In genomic region chr3:142929109-142929508, GRCh38 we compare ENCODE assay signal across 8 cellular contexts. TPM values are rescaled to one million over a fixed set of nuclear protein-coding genes. Genes with fewer than 3 reads are reported as not detected.
A peak's percentile ranks its signal among the peaks of the same experiment; 100 is the strongest.
DNase-seq lines count a peak whose midpoint lies in the region; ATAC-seq and TF ChIP-seq lines count a peak whose summit lies in the region.

No MANE protein-coding gene starts in this region.

- peak; percentile 23 to 58 (median 44) for TF ChIP-seq CTCF in heart left ventricle (IDR thresholded peaks at IDR 0.05)
- peak in 1 of 6 experiments; percentile 16 for TF ChIP-seq CTCF in thyroid gland (IDR thresholded peaks at IDR 0.05)
- peak in 1 of 4 experiments; percentile 11 for TF ChIP-seq CTCF in sigmoid colon (IDR thresholded peaks at IDR 0.05)

- no peaks in the 10 kb centered on the region for H3K36me3 ChIP-seq in heart left ventricle
- H3K36me3 ChIP-seq in thyroid gland = no peaks in the 10 kb centered on the region
- H3K36me3 ChIP-seq in sigmoid colon = no peaks in the 10 kb centered on the region

- WGBS in heart left ventricle, 4 donors = 12 to 23% (median 16%) methylated on average over 3 of the region's 3 CpGs
- WGBS in thyroid gland, 2 donors = 26 to 30% methylated on average over 3 of the region's 3 CpGs
- 15 to 31% methylated on average over 3 of the region's 3 CpGs for WGBS in sigmoid colon, 2 donors

- H3K9me3 ChIP-seq in heart left ventricle (no peaks in the 10 kb centered on the region), thyroid gland (no peaks in the 10 kb centered on the region), sigmoid colon (no peaks in the 10 kb centered on the region)

- H3K4me3 ChIP-seq in heart left ventricle = no peak overlapping the region
- no peak overlapping the region for H3K4me3 ChIP-seq in thyroid gland (replicated peaks in 1 of 3)
- H3K4me3 ChIP-seq in sigmoid colon = no peak overlapping the region

- intact Hi-C loops in heart left ventricle (cut with DNase I) = loop anchor here in 6 of 10 donors (2.0 to 5.0 kb wide), 4 partner anchors 58 to 64 kb away; no protein-coding TSS in a partner anchor
- intact Hi-C loops in thyroid gland (cut with DNase I) = no loop called here
- intact Hi-C loops in sigmoid colon (cut with DNase I) = no loop called here

- TF ChIP-seq EP300 in sigmoid colon (IDR thresholded peaks at IDR 0.05) = no peak

- H3K4me1 ChIP-seq in heart left ventricle (peaks cover 0 to 6% (median 0%) of the 10 kb centered on the region in 12 donors), thyroid gland (no peaks in the 10 kb centered on the region), sigmoid colon (no peaks in the 10 kb centered on the region)

- peak; percentile 73 for ATAC-seq in GM21529 (IDR thresholded peaks at IDR 0.05; ENCODE audit: unreplicated experiment)
- peak; percentile 71 to 82 (median 78) for ATAC-seq in heart left ventricle

- TF ChIP-seq POLR2A in heart left ventricle (IDR thresholded peaks at IDR 0.05) = no peak
- no peak for TF ChIP-seq POLR2A in thyroid gland (IDR thresholded peaks at IDR 0.05)
- TF ChIP-seq POLR2A in sigmoid colon (IDR thresholded peaks at IDR 0.05) = no peak

- H3K27ac ChIP-seq in heart left ventricle = no peak overlapping the region
- no peak overlapping the region for H3K27ac ChIP-seq in thyroid gland
- no peak overlapping the region for H3K27ac ChIP-seq in sigmoid colon

- DNase-seq in COLO829 (ENCODE audit: low spot score) = peak; percentile 90
- DNase-seq in NCI-H2029 treated with DMSO at 0.1 percent for 48 hours (lab: John Stamatoyannopoulos, UW) = peak; percentile 69
- peak; percentile 6 to 18 for DNase-seq in activated CD4-positive, alpha-beta T cell treated with anti-CD3 and anti-CD28 coated beads, Interleukin-2, amount 50 U/mL, for 4 hours
- peak in 2 of 5 donors; percentile 50 to 66 for DNase-seq in heart left ventricle
- DNase-seq in stimulated activated CD8-positive, alpha-beta memory T cell treated with anti-CD3 and anti-CD28 coated beads, Interleukin-15, amount 100 ng/mL, for 48 hours (ENCODE audit: low read depth in 2 of 2) = peak; percentile 13 to 15
- no peak for DNase-seq in thyroid gland
- no peak for DNase-seq in sigmoid colon

- H3K27me3 ChIP-seq in heart left ventricle = no peaks in the 10 kb centered on the region
- no peaks in the 10 kb centered on the region for H3K27me3 ChIP-seq in thyroid gland
- H3K27me3 ChIP-seq in sigmoid colon = no peaks in the 10 kb centered on the region

RNA-seq across cellular contexts. Expression of gene PAQR9, which starts 34.4 kb away (rescaled TPM):
- 10 to 100 TPM; 11.0 to 20.5 (median 14.7) TPM for total RNA-seq in heart left ventricle
- 1 to 10 TPM; 5.0 to 7.8 TPM for polyA plus RNA-seq in heart left ventricle
- total RNA-seq in thyroid gland = not detected
- not detected for total RNA-seq in sigmoid colon
- polyA plus RNA-seq in sigmoid colon = not detected

RNA-seq across cellular contexts. Expression of gene PCOLCE2, which starts 40.2 kb away (rescaled TPM):
- total RNA-seq in heart left ventricle = 100 to 1,000 TPM in 2 of 9 donors, 10 to 100 TPM in 7; 49.2 to 152 (median 70.7) TPM
- polyA plus RNA-seq in heart left ventricle = 10 to 100 TPM; 47.5 to 60.1 TPM
- 10 to 100 TPM in 2 of 4 donors, 1 to 10 TPM in 2; 3.1 to 37.8 (median 14.5) TPM for total RNA-seq in thyroid gland
- total RNA-seq in sigmoid colon = 10 to 100 TPM in 3 of 4 donors, 1 to 10 TPM in 1; 7.7 to 33.9 (median 21.2) TPM
- polyA plus RNA-seq in sigmoid colon = 10 to 100 TPM in 1 of 3 donors, 1 to 10 TPM in 1, not detected in 1; 3.6 to 13.2 TPM

Comparison
In these comparisons a context has a peak if more than half of its experiments do, and no peak if none do; other contexts are left out.
1. DNase-seq: peak in COLO829 (single experiment), NCI-H2029 treated with DMSO at 0.1 percent for 48 hours (single experiment), activated CD4-positive, alpha-beta T cell treated with anti-CD3 and anti-CD28 coated beads, Interleukin-2, amount 50 U/mL, for 4 hours (2 of 2) and stimulated activated CD8-positive, alpha-beta memory T cell treated with anti-CD3 and anti-CD28 coated beads, Interleukin-15, amount 100 ng/mL, for 48 hours (2 of 2); none in thyroid gland (0 of 2) and sigmoid colon (single experiment).
2. RNA of gene PAQR9, which starts 34.4 kb away (total RNA-seq): 11.0 to 20.5 TPM in heart left ventricle; not detected in thyroid gland and not detected in sigmoid colon; every median in the first group is over 10 times any median in the second.
3. intact Hi-C loops: an anchor here in heart left ventricle (2.0 to 5.0 kb wide); none called in thyroid gland and sigmoid colon.